ENCODE assay signal across 8 cellular contexts in the genomic region with DNA sequence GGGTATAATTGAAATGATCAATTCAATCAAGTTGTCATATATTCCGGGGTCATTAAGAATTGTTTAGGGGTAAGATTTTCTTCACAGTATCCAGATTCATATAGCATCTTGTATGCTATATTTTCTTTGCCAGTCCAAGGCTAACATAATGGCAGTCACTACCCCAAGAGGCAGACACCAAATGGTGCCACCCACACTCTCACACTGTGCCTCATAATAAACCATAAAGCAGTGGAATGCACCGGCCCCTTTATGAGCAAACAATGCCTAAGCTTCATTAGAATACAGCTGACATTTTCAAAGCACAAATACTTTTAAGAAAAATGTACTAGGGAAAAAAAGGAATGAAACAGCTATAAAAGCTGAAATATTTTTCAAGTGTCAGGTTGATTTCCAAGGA.
DNase-seq lines count a peak whose midpoint lies in the region; ATAC-seq and TF ChIP-seq lines count a peak whose summit lies in the region.

No MANE protein-coding gene starts in this region.

- H3K27ac Mint-ChIP-seq in CD8-positive, alpha-beta T cell, result peak overlapping the region; percentile 4

- TF ChIP-seq CTCF in CD8-positive, alpha-beta T cell (IDR thresholded peaks at IDR 0.05), result no peak
- TF ChIP-seq CTCF in epithelial cell of proximal tubule (conservative IDR thresholded peaks at IDR 0.05; ENCODE audit: low read depth, low read length), result no peak
- no peak for TF ChIP-seq CTCF in neural cell (IDR thresholded peaks at IDR 0.05; ENCODE audit: poor library complexity, severe bottlenecking)

- no peaks in the 10 kb centered on the region for H3K9me2 ChIP-seq in neural cell (ENCODE audit: insufficient read depth, low read length)

- peaks cover 6% of the 10 kb centered on the region for H3K36me3 Mint-ChIP-seq in CD8-positive, alpha-beta T cell

- POLR2A ChIA-PET in CD8-positive, alpha-beta T cell (lab: Charles Lee), result interaction anchor here (0.6 to 0.8 kb wide), 2 partner anchors 160 to 973 kb away, joined by 3 read pairs; partner anchors contain the start of gene U2SURP

- peak in 1 of 7 experiments; percentile 13 for DNase-seq in CD8-positive, alpha-beta T cell
- peak in 45 of 76 experiments; percentile 3 to 67 (median 32) for DNase-seq in HUDEP-2 (lab: John Stamatoyannopoulos, UW; ENCODE audit: unreplicated experiment in 76 of 76)
- peak; percentile 80 for DNase-seq in SW480 (ENCODE audit: low spot score)
- DNase-seq in epithelial cell of proximal tubule (ENCODE audit: low read depth), result no peak
- DNase-seq in NCI-H82 treated with DMSO at 0.1 percent for 48 hours (lab: John Stamatoyannopoulos, UW; ENCODE audit: unreplicated experiment), result no peak
- DNase-seq in UCSD-AML1 (lab: John Stamatoyannopoulos, UW; ENCODE audit: unreplicated experiment), result no peak

- no peaks in the 10 kb centered on the region for H3F3A ChIP-seq in neural cell (ENCODE audit: insufficient read depth, low read length, poor library complexity, severe bottlenecking)

- no peak overlapping the region for H2AFZ ChIP-seq in neural cell (ENCODE audit: low read depth, low read length)

- peaks cover 6% of the 10 kb centered on the region for H3K4me1 ChIP-seq in CD8-positive, alpha-beta T cell (ENCODE audit: insufficient read depth, low read length)

- H3K4me1 Mint-ChIP-seq in CD8-positive, alpha-beta T cell (ENCODE audit: low read depth), result peaks cover 14% of the 10 kb centered on the region

- H3K36me3 ChIP-seq in CD8-positive, alpha-beta T cell (ENCODE audit: insufficient read depth, low read length), result no peaks in the 10 kb centered on the region
- H3K36me3 ChIP-seq in neural cell (ENCODE audit: insufficient read depth, low read length), result no peaks in the 10 kb centered on the region

- CTCF ChIA-PET in CD8-positive, alpha-beta T cell (lab: Charles Lee), result interaction anchor here (1.1 to 1.9 kb wide), 2 partner anchors 91 to 252 kb away, joined by 3 to 4 read pairs; no protein-coding TSS in a partner anchor

- peak overlapping the region; percentile 55 for H3K4me3 ChIP-seq in CD8-positive, alpha-beta T cell (ENCODE audit: low read depth, low read length)
- peak overlapping the region; percentile 59 for H3K4me3 ChIP-seq in epithelial cell of proximal tubule (ENCODE audit: low read depth, low read length)
- peak overlapping the region; percentile 63 for H3K4me3 ChIP-seq in neural cell (ENCODE audit: low read length)

- no peaks in the 10 kb centered on the region for H4K20me1 ChIP-seq in neural cell (ENCODE audit: insufficient read depth)

- H3K4me3 Mint-ChIP-seq in CD8-positive, alpha-beta T cell, result peak overlapping the region; percentile 84

- H3K4me2 ChIP-seq in neural cell (ENCODE audit: low read length), result peak overlapping the region; percentile 96

- H3K27ac ChIP-seq in CD8-positive, alpha-beta T cell (ENCODE audit: low read depth, low read length), result no peak overlapping the region
- H3K27ac ChIP-seq in neural cell (ENCODE audit: low read length), result no peak overlapping the region

- intact Hi-C loops in CD8-positive, alpha-beta T cell (cut with DNase I, micrococcal nuclease), result loop anchor here (2.0 to 5.0 kb wide), 4 partner anchors 125 to 975 kb away; partner anchors contain the start of genes U2SURP (in 2 of the 2) and GK5 (in 1 of the 2)

- peak overlapping the region; percentile 6 for H3K9ac ChIP-seq in neural cell (ENCODE audit: low read length)

- H3K79me2 ChIP-seq in neural cell (replicated peaks; ENCODE audit: insufficient read depth, low read length), result peaks cover 45% of the 10 kb centered on the region

- no peaks in the 10 kb centered on the region for H3K9me3 ChIP-seq in CD8-positive, alpha-beta T cell (ENCODE audit: low read length)
- H3K9me3 ChIP-seq in neural cell (ENCODE audit: low read length), result no peaks in the 10 kb centered on the region

- no peak for TF ChIP-seq RAD21 in neural cell (conservative IDR thresholded peaks at IDR 0.05)

- peak; percentile 77 for ATAC-seq in CD8-positive, alpha-beta T cell
- ATAC-seq in GM19023 (IDR thresholded peaks at IDR 0.05; ENCODE audit: unreplicated experiment), result peak; percentile 62

- H3K27me3 Mint-ChIP-seq in CD8-positive, alpha-beta T cell (ENCODE audit: low read depth), result no peaks in the 10 kb centered on the region

- H3K9me3 Mint-ChIP-seq in CD8-positive, alpha-beta T cell, result no peaks in the 10 kb centered on the region

- TF ChIP-seq EP300 in neural cell (conservative IDR thresholded peaks at IDR 0.05; ENCODE audit: poor library complexity, severe bottlenecking), result no peak

- no peaks in the 10 kb centered on the region for H3K27me3 ChIP-seq in CD8-positive, alpha-beta T cell (ENCODE audit: insufficient read depth, low read length)
- H3K27me3 ChIP-seq in neural cell (ENCODE audit: insufficient read depth, low read depth, low read length), result no peaks in the 10 kb centered on the region

TF ChIP-seq in neural cell, 6 proteins besides CTCF, POLR2A, EP300 and RAD21:
- TF ChIP-seq SMC3 (conservative IDR thresholded peaks at IDR 0.05; ENCODE audit: poor library complexity) (no peak), REST (IDR thresholded peaks at IDR 0.05; ENCODE audit: borderline replicate concordance) (no peak), MXI1 (conservative IDR thresholded peaks at IDR 0.05; ENCODE audit: poor library complexity, severe bottlenecking) (no peak), TAF1 (IDR thresholded peaks at IDR 0.05; ENCODE audit: low read depth) (no peak), POLR2AphosphoS5 (IDR thresholded peaks at IDR 0.05) (no peak), EZH2 (IDR thresholded peaks at IDR 0.05; ENCODE audit: borderline replicate concordance, insufficient read depth, low read length, poor library complexity, severe bottlenecking) (no peak)

Comparison
In these comparisons a context has a peak if more than half of its experiments do, and no peak if none do; other contexts are left out.
1. DNase-seq: peak in HUDEP-2 (45 of 76) and SW480 (single experiment); none in epithelial cell of proximal tubule (single experiment), NCI-H82 treated with DMSO at 0.1 percent for 48 hours (single experiment) and UCSD-AML1 (single experiment).
2. Peak in every context shown above with its lines, with median percentiles within 50 percentile points of each other: H3K4me3 ChIP-seq.